17 cellular contexts compared by ENCODE assay signal in the genomic region with DNA sequence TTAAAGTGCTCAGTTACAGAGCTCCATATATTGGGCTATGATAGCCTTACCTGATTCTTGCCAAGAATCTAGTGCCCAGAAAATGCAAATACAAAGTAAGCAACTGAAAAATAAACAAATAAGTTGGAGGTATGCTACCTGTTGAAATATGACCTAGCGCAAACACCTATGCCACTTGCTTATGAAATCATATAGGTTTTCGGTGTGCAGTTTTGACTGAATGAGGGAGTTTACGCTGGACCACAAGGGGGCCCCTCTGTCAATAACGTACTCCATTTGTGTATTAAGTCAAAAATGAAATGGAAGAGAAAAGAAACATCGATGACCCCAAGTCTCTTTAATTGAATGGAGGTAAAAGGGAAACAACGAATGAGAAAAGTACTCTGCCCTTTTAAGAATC.
DNase-seq lines count a peak whose midpoint lies in the region; ATAC-seq and TF ChIP-seq lines count a peak whose summit lies in the region.
"Had no signal": no experiment of that assay in that cellular context is flagged by ENCODE, and none has a peak within 500 bp of the region (broad histone marks: within the 10 kb centered on the region; RNA-seq: fewer than 3 reads in every experiment).

No MANE protein-coding gene starts in this region.

- RAD21 ChIA-PET in HCT116 (lab: Charles Lee; ENCODE audit: low non-redundant PET in 1 of 2, low total read pairs in 2 of 2, uncharacterized antibody in 2 of 2, unreplicated experiment in 2 of 2) = no interaction called here

- no peaks in the 10 kb centered on the region for H3K9me2 ChIP-seq in HCT116 (ENCODE audit: insufficient read depth)
- H3K9me2 ChIP-seq in PC-3 (replicated peaks; ENCODE audit: low read length) = no peaks in the 10 kb centered on the region

- H4K20me1 ChIP-seq in HCT116 (ENCODE audit: insufficient read depth) (no peaks in the 10 kb centered on the region; the same call in 1 of the 2 replicates), PC-3 (ENCODE audit: low read length) (no peaks in the 10 kb centered on the region)

- no peaks in the 10 kb centered on the region for H3F3A ChIP-seq in PC-3 (ENCODE audit: low read length, unreplicated experiment)

- H2AFZ ChIP-seq in HCT116 (ENCODE audit: low read depth, low read length, poor library complexity, severe bottlenecking) (no peak overlapping the region), PC-3 (ENCODE audit: low read length) (no peak overlapping the region)

- no peak overlapping the region for H3K4me2 ChIP-seq in HCT116 (ENCODE audit: low read length)
- 0 out of 2 replicates have a peak overlapping the region, but pooled peaks have one; percentile 16 for H3K4me2 ChIP-seq in PC-3 (ENCODE audit: low read length)

- no peak overlapping the region for H3K4me3 ChIP-seq in BE2C (ENCODE audit: low read depth, low read length)
- H3K4me3 ChIP-seq in HCT116 (replicated peaks in 1 of 2; ENCODE audit: low read depth in 1 of 2, low read length in 2 of 2) = no peak overlapping the region
- H3K4me3 ChIP-seq in PC-3 (ENCODE audit: low read length) = no peak overlapping the region
- no peak overlapping the region for H3K4me3 ChIP-seq in fibroblast of villous mesenchyme (ENCODE audit: low read depth, low read length)
- H3K4me3 ChIP-seq: esophagus squamous epithelium, skin epidermis, upper lobe of right lung had no signal

- TF ChIP-seq POLR2A in HCT116 (IDR thresholded peaks at IDR 0.05; ENCODE audit: borderline replicate concordance, extremely low read depth, insufficient read depth, insufficient read length) = no peak

- H3K9me3 ChIP-seq in BE2C (no peaks in the 10 kb centered on the region), HCT116 (ENCODE audit: control insufficient read depth in 1 of 2, insufficient read depth in 1 of 2, low read depth in 1 of 2, low read length in 2 of 2) (no peaks in the 10 kb centered on the region), PC-3 (ENCODE audit: low read length) (no peaks in the 10 kb centered on the region)
- H3K9me3 ChIP-seq: esophagus squamous epithelium, upper lobe of right lung had no signal

- DNase-seq in BE2C (peak; percentile 13), HCT116 (ENCODE audit: low read depth, low spot score) (no peak), PC-3 (peak; percentile 35), fibroblast of villous mesenchyme (ENCODE audit: low read depth) (no peak), iPS-NIHi7 (ENCODE audit: extremely low spot score) (no peak), NCI-H774 (lab: John Stamatoyannopoulos, UW) (no peak), NCI-H1048 (lab: John Stamatoyannopoulos, UW) (no peak)
- no peak for DNase-seq in stimulated activated naive CD8-positive, alpha-beta T cell treated with anti-CD3 and anti-CD28 coated beads, Interleukin-15, Interleukin-2, amounts not matched to agents 100 U/mL and 50 U/mL, for 24 hours
- DNase-seq: activated CD4-positive, alpha-beta T cell treated with anti-CD3 and anti-CD28 coated beads, Interleukin-2, amount 50 U/mL, for 48 hours; cortex of kidney; esophagus squamous epithelium; NCI-H187; nucleus accumbens; SHP77 treated with DMSO at 0.1 percent for 48 hours; stimulated activated naive CD4-positive, alpha-beta T cell treated with Interleukin-2 at 50 U/mL for 16 hours; upper lobe of right lung had no signal

- CTCF ChIA-PET in HCT116 (lab: Charles Lee) (no interaction called here), PC-3 (lab: Charles Lee) (no interaction called here)

- H3K27ac ChIP-seq in HCT116 (ENCODE audit: low read depth, low read length) = no peak overlapping the region
- H3K27ac ChIP-seq in PC-3 (ENCODE audit: low read length) = no peak overlapping the region
- H3K27ac ChIP-seq: esophagus squamous epithelium, skin epidermis, upper lobe of right lung had no signal

- POLR2A ChIA-PET in HCT116 (lab: Charles Lee) = no interaction called here
- POLR2A ChIA-PET in PC-3 (lab: Charles Lee; ENCODE audit: unreplicated experiment) = no interaction called here

- ATAC-seq in HCT116 = peak; percentile 59; the same call in 1 of the 2 replicates
- 0 out of 2 replicates have a peak, but pooled peaks have one; percentile 35 for ATAC-seq in PC-3
- ATAC-seq in stimulated activated naive CD8-positive, alpha-beta T cell treated with anti-CD3 and anti-CD28 coated beads, Interleukin-15, Interleukin-2, amounts not matched to agents 100 U/mL and 50 U/mL, for 24 hours = no peak
- ATAC-seq: upper lobe of right lung had no signal

- BruUV-seq in HCT116 (replicated peaks; lab: Mats Ljungman, UMichigan) (no TSS peak), PC-3 (replicated peaks; lab: Mats Ljungman, UMichigan) (no TSS peak)

- H3K79me2 ChIP-seq in HCT116 (ENCODE audit: insufficient read depth, low read length) (no peaks in the 10 kb centered on the region), PC-3 (ENCODE audit: low read length) (no peaks in the 10 kb centered on the region)

- TF ChIP-seq CTCF in BE2C (IDR thresholded peaks at IDR 0.05; ENCODE audit: low read depth, low read length) = peak; percentile 36
- TF ChIP-seq CTCF in HCT116 (IDR thresholded peaks at IDR 0.05 in 2 of 3, conservative IDR thresholded peaks at IDR 0.05 in 1 of 3; ENCODE audit: borderline replicate concordance in 1 of 3, insufficient read depth in 1 of 3, low read depth in 2 of 3, low read length in 2 of 3) = peak in 2 of 3 experiments; percentile 39 to 49; a peak in 3 of 6 replicates
- TF ChIP-seq CTCF in PC-3 (conservative IDR thresholded peaks at IDR 0.05; ENCODE audit: low read depth, low read length) = peak; percentile 58
- TF ChIP-seq CTCF in fibroblast of villous mesenchyme (IDR thresholded peaks at IDR 0.05; ENCODE audit: insufficient read depth, low read depth, low read length) = peak; percentile 25

- peak; percentile 19; the same call in 1 of the 2 replicates for TF ChIP-seq RAD21 in HCT116 (IDR thresholded peaks at IDR 0.05; ENCODE audit: low read depth)

- H3K36me3 ChIP-seq in BE2C = no peaks in the 10 kb centered on the region
- no peaks in the 10 kb centered on the region for H3K36me3 ChIP-seq in HCT116 (ENCODE audit: control insufficient read depth in 1 of 2, insufficient read depth in 2 of 2, low read length in 2 of 2)
- no peaks in the 10 kb centered on the region for H3K36me3 ChIP-seq in PC-3 (ENCODE audit: low read depth, low read length)
- H3K36me3 ChIP-seq: esophagus squamous epithelium, upper lobe of right lung had no signal

- intact Hi-C loops in HCT116 (cut with micrococcal nuclease) (no loop called here), PC-3 (cut with micrococcal nuclease) (no loop called here)

- H3K27me3 ChIP-seq in BE2C (no peaks in the 10 kb centered on the region), HCT116 (ENCODE audit: insufficient read depth, low read length) (no peaks in the 10 kb centered on the region), PC-3 (ENCODE audit: low read length) (no peaks in the 10 kb centered on the region)
- H3K27me3 ChIP-seq: esophagus squamous epithelium, upper lobe of right lung had no signal

- H3K4me1 ChIP-seq in BE2C (no peaks in the 10 kb centered on the region), HCT116 (ENCODE audit: control insufficient read depth in 1 of 2, insufficient read depth in 2 of 2, low read length in 2 of 2) (no peaks in the 10 kb centered on the region), PC-3 (ENCODE audit: insufficient read depth, low read length) (no peaks in the 10 kb centered on the region)
- H3K4me1 ChIP-seq: esophagus squamous epithelium, upper lobe of right lung had no signal

- no peak overlapping the region for H3K9ac ChIP-seq in HCT116 (ENCODE audit: low read length)
- no peak overlapping the region for H3K9ac ChIP-seq in PC-3 (ENCODE audit: low read length)

TF ChIP-seq in HCT116, 20 proteins besides CTCF, POLR2A, EP300 and RAD21 (continues in another document):
- TF ChIP-seq FOSL1 (IDR thresholded peaks at IDR 0.05; ENCODE audit: low read depth) (no peak), SIN3A (IDR thresholded peaks at IDR 0.05; ENCODE audit: low read depth) (no peak), EZH2 (IDR thresholded peaks at IDR 0.05) (no peak), EGR1 (IDR thresholded peaks at IDR 0.05; ENCODE audit: low read depth) (no peak), YY1 (IDR thresholded peaks at IDR 0.05; ENCODE audit: extremely low read depth, insufficient replicate concordance, low read depth, low read length) (no peak), CBX3 (IDR thresholded peaks at IDR 0.05; ENCODE audit: low read depth) (no peak), SRF (IDR thresholded peaks at IDR 0.05; ENCODE audit: low read depth) (no peak), EZH2phosphoT487 (IDR thresholded peaks at IDR 0.05; ENCODE audit: borderline replicate concordance) (no peak), POLR2AphosphoS5 (IDR thresholded peaks at IDR 0.05; ENCODE audit: low read depth, low read length) (no peak), SP1 (IDR thresholded peaks at IDR 0.05; ENCODE audit: low read depth) (no peak), ZFX (IDR thresholded peaks at IDR 0.05) (no peak), JUND (IDR thresholded peaks at IDR 0.05) (no peak)
- TF ChIP-seq, protein P1, sequence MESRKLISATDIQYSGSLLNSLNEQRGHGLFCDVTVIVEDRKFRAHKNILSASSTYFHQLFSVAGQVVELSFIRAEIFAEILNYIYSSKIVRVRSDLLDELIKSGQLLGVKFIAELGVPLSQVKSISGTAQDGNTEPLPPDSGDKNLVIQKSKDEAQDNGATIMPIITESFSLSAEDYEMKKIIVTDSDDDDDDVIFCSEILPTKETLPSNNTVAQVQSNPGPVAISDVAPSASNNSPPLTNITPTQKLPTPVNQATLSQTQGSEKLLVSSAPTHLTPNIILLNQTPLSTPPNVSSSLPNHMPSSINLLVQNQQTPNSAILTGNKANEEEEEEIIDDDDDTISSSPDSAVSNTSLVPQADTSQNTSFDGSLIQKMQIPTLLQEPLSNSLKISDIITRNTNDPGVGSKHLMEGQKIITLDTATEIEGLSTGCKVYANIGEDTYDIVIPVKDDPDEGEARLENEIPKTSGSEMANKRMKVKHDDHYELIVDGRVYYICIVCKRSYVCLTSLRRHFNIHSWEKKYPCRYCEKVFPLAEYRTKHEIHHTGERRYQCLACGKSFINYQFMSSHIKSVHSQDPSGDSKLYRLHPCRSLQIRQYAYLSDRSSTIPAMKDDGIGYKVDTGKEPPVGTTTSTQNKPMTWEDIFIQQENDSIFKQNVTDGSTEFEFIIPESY (IDR thresholded peaks at IDR 0.05; ENCODE audit: extremely low read depth, insufficient replicate concordance, low read length) = no peak
- TF ChIP-seq, protein P2, sequence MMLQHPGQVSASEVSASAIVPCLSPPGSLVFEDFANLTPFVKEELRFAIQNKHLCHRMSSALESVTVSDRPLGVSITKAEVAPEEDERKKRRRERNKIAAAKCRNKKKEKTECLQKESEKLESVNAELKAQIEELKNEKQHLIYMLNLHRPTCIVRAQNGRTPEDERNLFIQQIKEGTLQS (IDR thresholded peaks at IDR 0.05) = no peak
- TF ChIP-seq, protein P3, sequence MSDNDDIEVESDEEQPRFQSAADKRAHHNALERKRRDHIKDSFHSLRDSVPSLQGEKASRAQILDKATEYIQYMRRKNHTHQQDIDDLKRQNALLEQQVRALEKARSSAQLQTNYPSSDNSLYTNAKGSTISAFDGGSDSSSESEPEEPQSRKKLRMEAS (IDR thresholded peaks at IDR 0.05) = no peak

Comparison
In these comparisons a context has a peak if more than half of its experiments do, and no peak if none do; other contexts are left out.
1. DNase-seq: peak in BE2C (single experiment) and PC-3 (single experiment); none in HCT116 (single experiment), fibroblast of villous mesenchyme (single experiment), stimulated activated naive CD8-positive, alpha-beta T cell treated with anti-CD3 and anti-CD28 coated beads, Interleukin-15, Interleukin-2, amounts not matched to agents 100 U/mL and 50 U/mL, for 24 hours (single experiment), iPS-NIHi7 (single experiment), NCI-H774 (single experiment) and NCI-H1048 (single experiment).
2. Peak in every context shown above with its lines, with median percentiles within 50 percentile points of each other: CTCF ChIP-seq.